Comparison of ENCODE assay signal across 1 cellular context in genomic region chr10:113857210-113857609, GRCh38.
TF ChIP-seq lines count a peak whose summit lies in the region.

No MANE protein-coding gene starts in this region.

TF ChIP-seq in endothelial cell of umbilical vein, 7 proteins besides CTCF, POLR2A, EP300 and RAD21:
- TF ChIP-seq FOS (IDR thresholded peaks at IDR 0.05; ENCODE audit: borderline replicate concordance, insufficient read depth, low read length): no peak
- TF ChIP-seq MAX (IDR thresholded peaks at IDR 0.05; ENCODE audit: insufficient read depth, insufficient read length): no peak
- no peak for TF ChIP-seq JUN (IDR thresholded peaks at IDR 0.05; ENCODE audit: borderline replicate concordance, insufficient read depth, insufficient read length, low read depth)
- no peak for TF ChIP-seq POLR2AphosphoS5 (IDR thresholded peaks at IDR 0.05; ENCODE audit: insufficient read depth, low read depth, low read length)
- TF ChIP-seq EZH2 (IDR thresholded peaks at IDR 0.05; ENCODE audit: borderline replicate concordance, low read depth, low read length, severe bottlenecking): no peak
- TF ChIP-seq MYC (IDR thresholded peaks at IDR 0.05; ENCODE audit: low read depth, low read length): no peak
- no peak for TF ChIP-seq GATA2 (IDR thresholded peaks at IDR 0.05; ENCODE audit: insufficient read depth, insufficient read length, low read depth, low read length)
